ENCODE assay signal across 10 cellular contexts in genomic region chr1:95742591-95743089, GRCh38.
A peak's percentile ranks its signal among the peaks of the same experiment; 100 is the strongest.
DNase-seq lines count a peak whose midpoint lies in the region; ATAC-seq, FAIRE-seq and TF ChIP-seq lines count a peak whose summit lies in the region.
"Had no signal": no experiment of that assay in that cellular context is flagged by ENCODE, and none has a peak within 500 bp of the region (broad histone marks: within the 10 kb centered on the region; RNA-seq: fewer than 3 reads in every experiment).

No MANE protein-coding gene starts in this region.

- intact Hi-C loops in GM12878 (cut with micrococcal nuclease; ENCODE audit: unreplicated experiment) = no loop called here
- intact Hi-C loops in activated CD4-positive, alpha-beta T cell treated with anti-CD3 and anti-CD28 coated beads for 36 hours (cut with DNase I, micrococcal nuclease) = no loop called here

- no peaks in the 10 kb centered on the region for H3K9me3 Mint-ChIP-seq in neural progenitor cell
- peaks cover 6% of the 10 kb centered on the region for H3K9me3 Mint-ChIP-seq in stimulated activated memory B cell treated with anti-CD40 and anti-IgM and Interleukin-4, amounts not matched to agents 10 μg/mL and 1 μg/mL and 100 μg/mL, for 72 hours
- peaks cover 7% of the 10 kb centered on the region for H3K9me3 Mint-ChIP-seq in activated CD4-positive, alpha-beta T cell treated with anti-CD3 and anti-CD28 coated beads for 36 hours (ENCODE audit: low read depth)

- no TSS peak for BruUV-seq in GM12878 (replicated peaks; lab: Mats Ljungman, UMichigan)

- H3K36me3 ChIP-seq in GM12878 (ENCODE audit: control insufficient read depth in 2 of 2, insufficient read depth in 2 of 2, low read length in 1 of 2) = no peaks in the 10 kb centered on the region
- H3K36me3 ChIP-seq in neural progenitor cell = no peaks in the 10 kb centered on the region
- H3K36me3 ChIP-seq: sigmoid colon, upper lobe of right lung had no signal

- no peak overlapping the region for H3K4me2 ChIP-seq in GM12878 (ENCODE audit: control insufficient read depth, insufficient read depth)
- peak overlapping the region; percentile 43 for H3K4me2 ChIP-seq in neural progenitor cell

- H3K27me3 Mint-ChIP-seq in neural progenitor cell (ENCODE audit: insufficient read depth, low read depth) = no peaks in the 10 kb centered on the region
- H3K27me3 Mint-ChIP-seq in stimulated activated memory B cell treated with anti-CD40 and anti-IgM and Interleukin-4, amounts not matched to agents 10 μg/mL and 1 μg/mL and 100 μg/mL, for 72 hours = no peaks in the 10 kb centered on the region
- no peaks in the 10 kb centered on the region for H3K27me3 Mint-ChIP-seq in activated CD4-positive, alpha-beta T cell treated with anti-CD3 and anti-CD28 coated beads for 36 hours

- TF ChIP-seq EP300 in GM12878 (IDR thresholded peaks at IDR 0.05; ENCODE audit: borderline replicate concordance in 1 of 2, control insufficient read depth in 1 of 2, low read depth in 2 of 2, low read length in 2 of 2) = no peak

- no peak overlapping the region for H3K27ac Mint-ChIP-seq in neural progenitor cell
- no peak overlapping the region for H3K27ac Mint-ChIP-seq in stimulated activated memory B cell treated with anti-CD40 and anti-IgM and Interleukin-4, amounts not matched to agents 10 μg/mL and 1 μg/mL and 100 μg/mL, for 72 hours
- H3K27ac Mint-ChIP-seq in activated CD4-positive, alpha-beta T cell treated with anti-CD3 and anti-CD28 coated beads for 36 hours = no peak overlapping the region

- TF ChIP-seq RAD21 in GM12878 (IDR thresholded peaks at IDR 0.05; ENCODE audit: insufficient read depth, low read depth, low read length) = no peak

- H3K4me1 Mint-ChIP-seq in neural progenitor cell = peaks cover 10% of the 10 kb centered on the region
- H3K4me1 Mint-ChIP-seq in stimulated activated memory B cell treated with anti-CD40 and anti-IgM and Interleukin-4, amounts not matched to agents 10 μg/mL and 1 μg/mL and 100 μg/mL, for 72 hours = no peaks in the 10 kb centered on the region
- H3K4me1 Mint-ChIP-seq in activated CD4-positive, alpha-beta T cell treated with anti-CD3 and anti-CD28 coated beads for 36 hours = no peaks in the 10 kb centered on the region

- DNase-seq in NCI-H187 (lab: John Stamatoyannopoulos, UW) (peak; percentile 88 to 90), GM12878 (ENCODE audit: low read depth, low spot score) (no peak), neural progenitor cell (ENCODE audit: low spot score) (peak; percentile 72), H54 (ENCODE audit: insufficient read length, low spot score) (no peak)
- DNase-seq in activated CD4-positive, alpha-beta T cell treated with anti-CD3 and anti-CD28 coated beads for 36 hours = no peak
- DNase-seq in stimulated activated naive CD8-positive, alpha-beta T cell treated with anti-CD3 and anti-CD28 coated beads, Interleukin-15, Interleukin-2, amounts not matched to agents 100 U/mL and 50 U/mL, for 24 hours = no peak
- DNase-seq: sigmoid colon, upper lobe of right lung had no signal

- no peaks in the 10 kb centered on the region for H3K36me3 Mint-ChIP-seq in neural progenitor cell
- H3K36me3 Mint-ChIP-seq in stimulated activated memory B cell treated with anti-CD40 and anti-IgM and Interleukin-4, amounts not matched to agents 10 μg/mL and 1 μg/mL and 100 μg/mL, for 72 hours = no peaks in the 10 kb centered on the region
- no peaks in the 10 kb centered on the region for H3K36me3 Mint-ChIP-seq in activated CD4-positive, alpha-beta T cell treated with anti-CD3 and anti-CD28 coated beads for 36 hours (ENCODE audit: low read depth)

- H3K4me1 ChIP-seq in GM12878 (ENCODE audit: control insufficient read depth, insufficient read depth, low read length) (no peaks in the 10 kb centered on the region), neural progenitor cell (peaks cover 19% of the 10 kb centered on the region)
- H3K4me1 ChIP-seq: sigmoid colon, upper lobe of right lung had no signal

- no peak for FAIRE-seq in GM12878 (lab: Jason Lieb, UNC)
- no peak for FAIRE-seq in H54 (lab: Jason Lieb, UNC)

- TF ChIP-seq CTCF in GM12878 (IDR thresholded peaks at IDR 0.05 in 2 of 3, conservative IDR thresholded peaks at IDR 0.05 in 1 of 3; ENCODE audit: control insufficient read depth in 2 of 3, extremely low read depth in 1 of 3, insufficient read depth in 1 of 3, low read depth in 3 of 3, low read length in 3 of 3) = no peak
- TF ChIP-seq CTCF in neural progenitor cell (IDR thresholded peaks at IDR 0.05) = no peak

- no peak for TF ChIP-seq POLR2A in GM12878 (IDR thresholded peaks at IDR 0.05; ENCODE audit: low read depth, low read length)
- TF ChIP-seq POLR2A in H54 (IDR thresholded peaks at IDR 0.05; ENCODE audit: low read depth, low read length) = no peak

- H3K4me3 Mint-ChIP-seq in neural progenitor cell = no peak overlapping the region
- H3K4me3 Mint-ChIP-seq in stimulated activated memory B cell treated with anti-CD40 and anti-IgM and Interleukin-4, amounts not matched to agents 10 μg/mL and 1 μg/mL and 100 μg/mL, for 72 hours = no peak overlapping the region
- no peak overlapping the region for H3K4me3 Mint-ChIP-seq in activated CD4-positive, alpha-beta T cell treated with anti-CD3 and anti-CD28 coated beads for 36 hours

- no peaks in the 10 kb centered on the region for H3K27me3 ChIP-seq in GM12878 (replicated peaks in 1 of 2; ENCODE audit: control insufficient read depth in 2 of 2, insufficient read depth in 2 of 2, low read length in 1 of 2)
- no peaks in the 10 kb centered on the region for H3K27me3 ChIP-seq in neural progenitor cell
- H3K27me3 ChIP-seq: sigmoid colon, upper lobe of right lung had no signal

- H3K27ac ChIP-seq in GM12878 (ENCODE audit: control insufficient read depth, insufficient read depth) (no peak overlapping the region), neural progenitor cell (peak overlapping the region; percentile 85)
- H3K27ac ChIP-seq: sigmoid colon, upper lobe of right lung had no signal

- H3K79me2 ChIP-seq in GM12878 (ENCODE audit: control insufficient read depth, insufficient read depth, low read length) (no peaks in the 10 kb centered on the region), neural progenitor cell (ENCODE audit: low read depth) (no peaks in the 10 kb centered on the region)

- ATAC-seq in GM18867 (IDR thresholded peaks at IDR 0.05; ENCODE audit: unreplicated experiment) = peak; percentile 84
- peak; percentile 93 for ATAC-seq in GM12878
- no peak for ATAC-seq in stimulated activated memory B cell treated with anti-CD40 and anti-IgM and Interleukin-4, amounts not matched to agents 10 μg/mL and 1 μg/mL and 100 μg/mL, for 72 hours
- no peak for ATAC-seq in activated CD4-positive, alpha-beta T cell treated with anti-CD3 and anti-CD28 coated beads for 36 hours
- ATAC-seq in stimulated activated naive CD8-positive, alpha-beta T cell treated with anti-CD3 and anti-CD28 coated beads, Interleukin-15, Interleukin-2, amounts not matched to agents 100 U/mL and 50 U/mL, for 24 hours = no peak
- ATAC-seq: upper lobe of right lung had no signal

- H3K4me3 ChIP-seq in GM12878 (no peak overlapping the region), neural progenitor cell (no peak overlapping the region)
- H3K4me3 ChIP-seq: sigmoid colon, upper lobe of right lung had no signal

- SMC1A ChIA-PET in GM12878 (lab: Charles Lee; ENCODE audit: uncharacterized antibody, unreplicated experiment) = interaction anchor here (0.6 to 1.3 kb wide), 3 partner anchors 8 to 28 kb away, joined by 3 to 4 read pairs (median 3); no protein-coding TSS in a partner anchor

- H3K9ac ChIP-seq in GM12878 (ENCODE audit: control insufficient read depth, insufficient read depth, low read length) = no peak overlapping the region
- H3K9ac ChIP-seq in neural progenitor cell = no peak overlapping the region

- H2AFZ ChIP-seq in GM12878 (ENCODE audit: control insufficient read depth, low read depth, low read length) (no peak overlapping the region), neural progenitor cell (replicated peaks) (no peak overlapping the region)

- POLR2A ChIA-PET in GM12878 (lab: Charles Lee) = interaction anchor here (0.7 kb wide), 1 partner anchor 35 kb away, joined by 5 read pairs; no protein-coding TSS in a partner anchor
- POLR2A ChIA-PET in activated CD4-positive, alpha-beta T cell treated with anti-CD3 and anti-CD28 coated beads for 36 hours (lab: Charles Lee) = no interaction called here

- in situ Hi-C loops in GM12878 (cut with MboI) = no loop called here

- RAD21 ChIA-PET in GM12878 (lab: Charles Lee; ENCODE audit: unreplicated experiment) = no interaction called here

- no peaks in the 10 kb centered on the region for H4K20me1 ChIP-seq in GM12878 (ENCODE audit: control insufficient read depth, insufficient read depth)
- H4K20me1 ChIP-seq in neural progenitor cell (ENCODE audit: low read depth) = no peaks in the 10 kb centered on the region

- WGBS in GM12878 (ENCODE audit: insufficient coverage, insufficient replicate concordance, low lambda C conversion rate, missing lambda C conversion rate) = 0% methylated on average over 3 of the region's 3 CpGs

- CTCF ChIA-PET in GM12878 (lab: Yijun Ruan, JAX) = no interaction called here
- CTCF ChIA-PET in activated CD4-positive, alpha-beta T cell treated with anti-CD3 and anti-CD28 coated beads for 36 hours (lab: Charles Lee) = no interaction called here

- H3K9me3 ChIP-seq in GM12878 (replicated peaks; ENCODE audit: control insufficient read depth, insufficient read depth, low read length) (no peaks in the 10 kb centered on the region), neural progenitor cell (ENCODE audit: low read depth) (no peaks in the 10 kb centered on the region)
- H3K9me3 ChIP-seq: sigmoid colon, upper lobe of right lung had no signal

- peaks cover 21% of the 10 kb centered on the region for H3F3A ChIP-seq in neural progenitor cell (ENCODE audit: low read depth)

TF ChIP-seq in GM12878, 131 proteins besides CTCF, POLR2A, EP300 and RAD21 (continues in another document):
- TF ChIP-seq PKNOX1 (IDR thresholded peaks at IDR 0.05) (no peak), NR2F1 (conservative IDR thresholded peaks at IDR 0.05) (no peak), BACH1 (IDR thresholded peaks at IDR 0.05; ENCODE audit: borderline replicate concordance) (no peak), IKZF1 (conservative IDR thresholded peaks at IDR 0.05) (peak; percentile 86), MXI1 (IDR thresholded peaks at IDR 0.05; ENCODE audit: low read depth, low read length) (no peak), SIX5 (IDR thresholded peaks at IDR 0.05; ENCODE audit: low read depth, low read length, severe bottlenecking) (no peak)

Comparison
In these comparisons a context has a peak if more than half of its experiments do, and no peak if none do; other contexts are left out.
1. ATAC-seq: peak in GM18867 (single experiment) and GM12878 (single experiment); none in stimulated activated memory B cell treated with anti-CD40 and anti-IgM and Interleukin-4, amounts not matched to agents 10 μg/mL and 1 μg/mL and 100 μg/mL, for 72 hours (single experiment), activated CD4-positive, alpha-beta T cell treated with anti-CD3 and anti-CD28 coated beads for 36 hours (single experiment) and stimulated activated naive CD8-positive, alpha-beta T cell treated with anti-CD3 and anti-CD28 coated beads, Interleukin-15, Interleukin-2, amounts not matched to agents 100 U/mL and 50 U/mL, for 24 hours (single experiment).
2. DNase-seq: peak in NCI-H187 (2 of 2) and neural progenitor cell (single experiment); none in GM12878 (single experiment), activated CD4-positive, alpha-beta T cell treated with anti-CD3 and anti-CD28 coated beads for 36 hours (single experiment), H54 (single experiment) and stimulated activated naive CD8-positive, alpha-beta T cell treated with anti-CD3 and anti-CD28 coated beads, Interleukin-15, Interleukin-2, amounts not matched to agents 100 U/mL and 50 U/mL, for 24 hours (single experiment).